14 cellular contexts compared by ENCODE assay signal in genomic region chr7:92594746-92595145, GRCh38. TPM values are rescaled to one million over a fixed set of nuclear protein-coding genes. Genes with fewer than 3 reads are reported as not detected.
DNase-seq lines count a peak whose midpoint lies in the region; ATAC-seq, FAIRE-seq and TF ChIP-seq lines count a peak whose summit lies in the region.
"Had no signal": no experiment of that assay in that cellular context is flagged by ENCODE, and none has a peak within 500 bp of the region (broad histone marks: within the 10 kb centered on the region; RNA-seq: fewer than 3 reads in every experiment).

No MANE protein-coding gene starts in this region.

- H2BK5ac ChIP-seq in IMR-90 (ENCODE audit: low read depth, low read length, poor library complexity, severe bottlenecking) = no peak overlapping the region

- no peak overlapping the region for H3K9ac ChIP-seq in IMR-90 (ENCODE audit: low read depth, low read length)
- H3K9ac ChIP-seq in K562 (ENCODE audit: insufficient read depth in 1 of 2, low read depth in 2 of 2, low read length in 2 of 2) = no peak overlapping the region

- H3K36me3 ChIP-seq in IMR-90 (ENCODE audit: control insufficient read depth, insufficient read depth, low read length) (no peaks in the 10 kb centered on the region), K562 (ENCODE audit: control insufficient read depth, insufficient read depth, low read length) (no peaks in the 10 kb centered on the region)

- dilution Hi-C loops in IMR-90 (cut with HindIII; ENCODE audit: low sequenced_read_pairs, unreplicated experiment) = no loop called here

- H4K91ac ChIP-seq in IMR-90 (ENCODE audit: insufficient read depth, low read depth, low read length) = no peak overlapping the region

- no peak overlapping the region for H3K18ac ChIP-seq in IMR-90 (ENCODE audit: low read depth, low read length)

- H3K56ac ChIP-seq in IMR-90 (ENCODE audit: extremely low read depth, insufficient read depth, low read length) = no peak overlapping the region

- H3K9me3 ChIP-seq in IMR-90 (ENCODE audit: control insufficient read depth, insufficient read depth, low read length) = no peaks in the 10 kb centered on the region
- no peaks in the 10 kb centered on the region for H3K9me3 ChIP-seq in K562 (replicated peaks; ENCODE audit: control insufficient read depth, insufficient read depth, low read depth, low read length)
- H3K9me3 ChIP-seq: Caco-2 had no signal

- no peak overlapping the region for H2BK15ac ChIP-seq in IMR-90 (ENCODE audit: low read depth, low read length)

- peaks cover 8% of the 10 kb centered on the region for H3K27me3 Mint-ChIP-seq in stimulated activated naive CD8-positive, alpha-beta T cell treated with anti-CD3 and anti-CD28 coated beads, Interleukin-15, Interleukin-2, amounts not matched to agents 100 ng/mL and 50 ng/mL, for 24 hours
- peaks cover 8% of the 10 kb centered on the region for H3K27me3 Mint-ChIP-seq in stimulated activated naive CD8-positive, alpha-beta T cell treated with anti-CD3 and anti-CD28 coated beads, Interleukin-15, amount 100 ng/mL, for 72 hours
- peaks cover 4% of the 10 kb centered on the region for H3K27me3 Mint-ChIP-seq in activated CD4-positive, alpha-beta memory T cell treated with anti-CD3 and anti-CD28 coated beads, Interleukin-2, amount 10 ng/mL, durations not matched to agents 7 days and 5 days

- H3K79me2 ChIP-seq in K562 (ENCODE audit: control insufficient read depth, insufficient read depth, low read length) = peaks cover 5% of the 10 kb centered on the region

- no peak overlapping the region for H3K4me3 ChIP-seq in IMR-90 (ENCODE audit: insufficient read depth, low read depth, low read length)
- no peak overlapping the region for H3K4me3 ChIP-seq in K562

- no peak for TF ChIP-seq EP300 in K562 (IDR thresholded peaks at IDR 0.05; ENCODE audit: low read length)

- no peak overlapping the region for H4K5ac ChIP-seq in IMR-90 (ENCODE audit: low read depth, low read length)

- FAIRE-seq in K562 (lab: Jason Lieb, UNC) = no peak
- FAIRE-seq: H54 had no signal

- H3K27ac ChIP-seq in IMR-90 (ENCODE audit: insufficient read depth, low read length) = no peak overlapping the region
- no peak overlapping the region for H3K27ac ChIP-seq in K562 (ENCODE audit: extremely low read depth, low read depth, low read length)

- H2AK5ac ChIP-seq in IMR-90 (ENCODE audit: low read depth, low read length) = no peak overlapping the region

- no peak overlapping the region for H3K4me2 ChIP-seq in IMR-90 (ENCODE audit: low read depth, low read length)
- no peak overlapping the region for H3K4me2 ChIP-seq in K562 (ENCODE audit: insufficient read depth, low read length)

- H3K9me1 ChIP-seq in IMR-90 (ENCODE audit: insufficient read depth, low read length) (no peaks in the 10 kb centered on the region), K562 (ENCODE audit: control insufficient read depth, insufficient read depth, low read length) (no peaks in the 10 kb centered on the region)

- POLR2A ChIA-PET in IMR-90 (lab: Charles Lee; ENCODE audit: unreplicated experiment) (interaction anchor here (1.0 kb wide), 1 partner anchor 12 kb away, joined by 3 read pairs; no protein-coding TSS in a partner anchor), K562 (lab: Yijun Ruan, JAX) (interaction anchor here (0.8 to 1.3 kb wide), 2 partner anchors 9 to 10 kb away, joined by 3 read pairs; no protein-coding TSS in a partner anchor)
- POLR2A ChIA-PET in activated CD4-positive, alpha-beta memory T cell treated with anti-CD3 and anti-CD28 coated beads, Interleukin-2, amount 10 ng/mL, durations not matched to agents 7 days and 5 days (lab: Charles Lee) = interaction anchor here (1.2 kb wide), 1 partner anchor 17 kb away, joined by 4 read pairs; no protein-coding TSS in a partner anchor

- DNase-seq in stimulated activated naive CD8-positive, alpha-beta T cell treated with anti-CD3 and anti-CD28 coated beads, Interleukin-15, amount 100 ng/mL, for 72 hours = no peak
- DNase-seq in IMR-90 (no peak), K562 (ENCODE audit: extremely low read depth in 1 of 4, low spot score in 3 of 4) (no peak), EL (no peak), amygdala (lab: John Stamatoyannopoulos, UW) (no peak)
- DNase-seq in activated CD4-positive, alpha-beta memory T cell treated with anti-CD3 and anti-CD28 coated beads, Interleukin-2, amount 10 ng/mL, durations not matched to agents 7 days and 5 days = no peak
- DNase-seq: Caco-2; CD8-positive, alpha-beta memory T cell; DND-41; GF-D8 had no signal

- CTCF ChIA-PET in IMR-90 (lab: Yijun Ruan, JAX) (interaction anchor here (1.1 to 1.2 kb wide), 2 partner anchors 9 to 66 kb away, joined by 3 to 5 read pairs; partner anchors contain the start of gene RBM48), K562 (lab: Yijun Ruan, JAX; ENCODE audit: low intra/inter-chr PET ratio) (no interaction called here)
- CTCF ChIA-PET in activated CD4-positive, alpha-beta memory T cell treated with anti-CD3 and anti-CD28 coated beads, Interleukin-2, amount 10 ng/mL, durations not matched to agents 7 days and 5 days (lab: Charles Lee) = interaction anchor here (1.1 to 6.1 kb wide), 2 partner anchors 10 to 15 kb away, joined by 3 to 44 read pairs; no protein-coding TSS in a partner anchor

- no peak overlapping the region for H3K14ac ChIP-seq in IMR-90 (replicated peaks; ENCODE audit: low read depth, low read length)

- H3K23ac ChIP-seq in IMR-90 (ENCODE audit: low read depth, low read length) = no peak overlapping the region

- no peak overlapping the region for H2BK20ac ChIP-seq in IMR-90 (ENCODE audit: low read depth, low read length)

- no peak overlapping the region for H4K8ac ChIP-seq in IMR-90 (ENCODE audit: low read depth in 2 of 2, low read length in 2 of 2)

- no peak overlapping the region for H3K4me3 Mint-ChIP-seq in stimulated activated naive CD8-positive, alpha-beta T cell treated with anti-CD3 and anti-CD28 coated beads, Interleukin-15, Interleukin-2, amounts not matched to agents 100 ng/mL and 50 ng/mL, for 24 hours
- no peak overlapping the region for H3K4me3 Mint-ChIP-seq in stimulated activated naive CD8-positive, alpha-beta T cell treated with anti-CD3 and anti-CD28 coated beads, Interleukin-15, amount 100 ng/mL, for 72 hours
- H3K4me3 Mint-ChIP-seq in activated CD4-positive, alpha-beta memory T cell treated with anti-CD3 and anti-CD28 coated beads, Interleukin-2, amount 10 ng/mL, durations not matched to agents 7 days and 5 days = no peak overlapping the region
- H3K4me3 Mint-ChIP-seq: CD14-positive monocyte; CD8-positive, alpha-beta memory T cell; IgD-negative memory B cell had no signal

- H3K27ac Mint-ChIP-seq in stimulated activated naive CD8-positive, alpha-beta T cell treated with anti-CD3 and anti-CD28 coated beads, Interleukin-15, Interleukin-2, amounts not matched to agents 100 ng/mL and 50 ng/mL, for 24 hours = peak overlapping the region; percentile 74
- no peak overlapping the region for H3K27ac Mint-ChIP-seq in stimulated activated naive CD8-positive, alpha-beta T cell treated with anti-CD3 and anti-CD28 coated beads, Interleukin-15, amount 100 ng/mL, for 72 hours
- no peak overlapping the region for H3K27ac Mint-ChIP-seq in activated CD4-positive, alpha-beta memory T cell treated with anti-CD3 and anti-CD28 coated beads, Interleukin-2, amount 10 ng/mL, durations not matched to agents 7 days and 5 days
- H3K27ac Mint-ChIP-seq: CD14-positive monocyte; CD8-positive, alpha-beta memory T cell; IgD-negative memory B cell had no signal

- H3K27me3 ChIP-seq in IMR-90 (ENCODE audit: control insufficient read depth, insufficient read depth, low read length) (no peaks in the 10 kb centered on the region), K562 (ENCODE audit: control insufficient read depth in 2 of 2, insufficient read depth in 2 of 2, low read length in 2 of 2) (peaks cover 0 to 4% of the 10 kb centered on the region in 2 experiments; a peak in 1 of 5 replicates)

- H3K4ac ChIP-seq in IMR-90 (ENCODE audit: low read depth, low read length) = no peak overlapping the region

- intact Hi-C loops in IMR-90 (cut with micrococcal nuclease) = no loop called here
- intact Hi-C loops in K562 (cut with micrococcal nuclease) = no loop called here

- H2AK9ac ChIP-seq in IMR-90 (replicated peaks; ENCODE audit: low read depth, low read length, poor library complexity) = no peak overlapping the region

- WGBS in IMR-90 (ENCODE audit: extremely low coverage in 2 of 2, insufficient read length in 1 of 2), 2 experiments = 100% methylated on average over 1 of the region's 3 CpGs; no CpG with 5 or more reads in 1 of the 2 experiments
- 70% methylated on average over 3 of the region's 3 CpGs for WGBS in K562 (ENCODE audit: insufficient coverage, low coverage, missing lambda C conversion rate)

- no peak overlapping the region for H2AFZ ChIP-seq in IMR-90 (replicated peaks; ENCODE audit: low read length, poor library complexity)
- peak overlapping the region; percentile 5; the same call in 1 of the 2 replicates for H2AFZ ChIP-seq in K562 (ENCODE audit: low read depth, low read length)

- TF ChIP-seq CTCF in IMR-90 (conservative IDR thresholded peaks at IDR 0.05; ENCODE audit: low read depth, low read length) = no peak
- no peak for TF ChIP-seq CTCF in K562 (IDR thresholded peaks at IDR 0.05 in 2 of 3, conservative IDR thresholded peaks at IDR 0.05 in 1 of 3; ENCODE audit: insufficient read depth in 2 of 3, low read depth in 1 of 3, low read length in 3 of 3)

- H3K4me1 ChIP-seq in IMR-90 (ENCODE audit: control insufficient read depth, insufficient read depth, low read length) (no peaks in the 10 kb centered on the region), K562 (replicated peaks in 1 of 2; ENCODE audit: control insufficient read depth in 2 of 2, insufficient read depth in 2 of 2, low read length in 2 of 2) (peaks cover 3 to 12% of the 10 kb centered on the region in 2 experiments; a peak in 4 of 5 replicates)

- no peaks in the 10 kb centered on the region for H3K36me3 Mint-ChIP-seq in stimulated activated naive CD8-positive, alpha-beta T cell treated with anti-CD3 and anti-CD28 coated beads, Interleukin-15, Interleukin-2, amounts not matched to agents 100 ng/mL and 50 ng/mL, for 24 hours (ENCODE audit: low read depth)
- no peaks in the 10 kb centered on the region for H3K36me3 Mint-ChIP-seq in activated CD4-positive, alpha-beta memory T cell treated with anti-CD3 and anti-CD28 coated beads, Interleukin-2, amount 10 ng/mL, durations not matched to agents 7 days and 5 days (ENCODE audit: low read depth)
- H3K36me3 Mint-ChIP-seq: CD14-positive monocyte, IgD-negative memory B cell had no signal

- no peaks in the 10 kb centered on the region for H3K9me3 Mint-ChIP-seq in stimulated activated naive CD8-positive, alpha-beta T cell treated with anti-CD3 and anti-CD28 coated beads, Interleukin-15, Interleukin-2, amounts not matched to agents 100 ng/mL and 50 ng/mL, for 24 hours
- H3K9me3 Mint-ChIP-seq in stimulated activated naive CD8-positive, alpha-beta T cell treated with anti-CD3 and anti-CD28 coated beads, Interleukin-15, amount 100 ng/mL, for 72 hours = no peaks in the 10 kb centered on the region
- H3K9me3 Mint-ChIP-seq in activated CD4-positive, alpha-beta memory T cell treated with anti-CD3 and anti-CD28 coated beads, Interleukin-2, amount 10 ng/mL, durations not matched to agents 7 days and 5 days = no peaks in the 10 kb centered on the region
- H3K9me3 Mint-ChIP-seq: CD14-positive monocyte; CD8-positive, alpha-beta memory T cell; IgD-negative memory B cell had no signal

- ATAC-seq in stimulated activated naive CD8-positive, alpha-beta T cell treated with anti-CD3 and anti-CD28 coated beads, Interleukin-15, amount 100 ng/mL, for 72 hours = no peak
- ATAC-seq in IMR-90 (ENCODE audit: low read depth) (no peak), K562 (no peak)

- peaks cover 0 to 4% of the 10 kb centered on the region in 2 experiments; a peak in 2 of 4 replicates for H3K79me1 ChIP-seq in IMR-90 (ENCODE audit: low read depth in 1 of 2, low read length in 2 of 2)

- in situ Hi-C loops in IMR-90 (cut with MboI; ENCODE audit: low sequenced_read_pairs) = no loop called here
- in situ Hi-C loops in K562 (cut with MboI) = no loop called here

- no TSS peak for BruUV-seq in IMR-90 (replicated peaks; lab: Mats Ljungman, UMichigan)
- no TSS peak for BruUV-seq in K562 (replicated peaks; lab: Mats Ljungman, UMichigan)

- peaks cover 20% of the 10 kb centered on the region for H3K4me1 Mint-ChIP-seq in stimulated activated naive CD8-positive, alpha-beta T cell treated with anti-CD3 and anti-CD28 coated beads, Interleukin-15, Interleukin-2, amounts not matched to agents 100 ng/mL and 50 ng/mL, for 24 hours (ENCODE audit: low read depth)
- no peaks in the 10 kb centered on the region for H3K4me1 Mint-ChIP-seq in stimulated activated naive CD8-positive, alpha-beta T cell treated with anti-CD3 and anti-CD28 coated beads, Interleukin-15, amount 100 ng/mL, for 72 hours
- peaks cover 5% of the 10 kb centered on the region for H3K4me1 Mint-ChIP-seq in activated CD4-positive, alpha-beta memory T cell treated with anti-CD3 and anti-CD28 coated beads, Interleukin-2, amount 10 ng/mL, durations not matched to agents 7 days and 5 days

- no peak overlapping the region for H2BK120ac ChIP-seq in IMR-90 (ENCODE audit: low read depth, low read length)

- TF ChIP-seq RAD21 in IMR-90 (IDR thresholded peaks at IDR 0.05; ENCODE audit: low read length) (no peak), K562 (CRISPR knock-in tag; conservative IDR thresholded peaks at IDR 0.05 in 1 of 2, IDR thresholded peaks at IDR 0.05 in 1 of 2) (no peak)

- peaks cover 5% of the 10 kb centered on the region for H4K20me1 ChIP-seq in IMR-90 (ENCODE audit: insufficient read depth, low read length)
- H4K20me1 ChIP-seq in K562 (replicated peaks; ENCODE audit: control insufficient read depth, insufficient read depth, low read length) = peaks cover 1% of the 10 kb centered on the region; the same call in 1 of the 2 replicates

- no peak for TF ChIP-seq POLR2A in IMR-90 (IDR thresholded peaks at IDR 0.05; ENCODE audit: low read depth, low read length)
- no peak for TF ChIP-seq POLR2A in K562 (conservative IDR thresholded peaks at IDR 0.05)

RNA-seq across cellular contexts. Expression of gene FAM133B, which starts 4.6 kb away (rescaled TPM):
- total RNA-seq in IMR-90 (2012; rRNA removed) = 5.4 and 16.4 TPM in 2 replicates
- polyA plus RNA-seq in IMR-90 (2012; rRNA removed) = 9.5 and 10.6 TPM in 2 replicates
- 1.3 and 2.1 TPM in 2 replicates for polyA plus RNA-seq in IMR-90 (2012; cell fraction: cytosol; rRNA removed)
- 2.5 and 20.4 TPM in 2 replicates for polyA plus RNA-seq in IMR-90 (2012; cell fraction: nucleus; rRNA removed; ENCODE audit: low replicate concordance)
- total RNA-seq in K562 (2011; cell fraction: chromatin; rRNA removed; ENCODE audit: low replicate concordance) = 21.5 and 103 TPM in 2 replicates
- 11.5 and 15.9 TPM in 2 replicates for total RNA-seq in K562 (2011; cell fraction: nucleolus; rRNA removed)
- total RNA-seq in K562 (2011; cell fraction: nucleoplasm; rRNA removed) = 46.5 and 77.0 TPM in 2 replicates
- 22.4 and 80.3 TPM in 2 replicates for total RNA-seq in K562 (2014; rRNA removed)
- 58.4 and 67.4 TPM in 2 replicates for total RNA-seq in K562 (2014; rRNA removed; fragmentation: Illumina TruSeq; extraction: Trizol)
- 69.1 and 80.4 TPM in 2 replicates for total RNA-seq in K562 (2015; rRNA removed; fragmentation: Illumina TruSeq; extraction: Trizol)
- total RNA-seq in K562 (2021) = 29.0 and 30.7 TPM in 2 replicates
- 26.1 and 34.4 TPM in 2 replicates for polyA plus RNA-seq in K562 (2011; rRNA removed)
- 5.4 and 23.7 TPM in 2 replicates for polyA plus RNA-seq in K562 (2011; cell fraction: cytosol; rRNA removed)
- 24.3 and 24.9 TPM in 2 replicates for polyA plus RNA-seq in K562 (2011; cell fraction: nucleus; rRNA removed)
- polyA plus RNA-seq in K562 (2012) = 22.7 and 30.4 TPM in 2 replicates
- 37.9 and 45.8 TPM in 2 replicates for polyA plus RNA-seq in K562 (2014; fragmentation: Illumina TruSeq; extraction: Trizol)
- polyA plus RNA-seq in K562 (2014; fragmentation: Nextera tagmentation; extraction: Ambion mirVana) = 10 to 100 TPM; 38.5 to 39.7 TPM
- 27.5 and 37.0 TPM in 2 replicates for polyA plus RNA-seq in K562 (2014; rRNA removed)
- polyA minus RNA-seq in K562 (2011; rRNA and poly(A)+ RNA removed) = 17.5 and 22.7 TPM in 2 replicates
- 12.3 and 13.1 TPM in 2 replicates for polyA minus RNA-seq in K562 (2011; cell fraction: cytosol; rRNA and poly(A)+ RNA removed)
- polyA minus RNA-seq in K562 (2011; cell fraction: nucleus; rRNA and poly(A)+ RNA removed) = 20.3 and 40.0 TPM in 2 replicates
- 10 to 100 TPM; 23.4 to 25.5 TPM for total RNA-seq in activated CD4-positive, alpha-beta memory T cell treated with anti-CD3 and anti-CD28 coated beads, Interleukin-2, amount 10 ng/mL, durations not matched to agents 7 days and 5 days
